In the genomic region with DNA sequence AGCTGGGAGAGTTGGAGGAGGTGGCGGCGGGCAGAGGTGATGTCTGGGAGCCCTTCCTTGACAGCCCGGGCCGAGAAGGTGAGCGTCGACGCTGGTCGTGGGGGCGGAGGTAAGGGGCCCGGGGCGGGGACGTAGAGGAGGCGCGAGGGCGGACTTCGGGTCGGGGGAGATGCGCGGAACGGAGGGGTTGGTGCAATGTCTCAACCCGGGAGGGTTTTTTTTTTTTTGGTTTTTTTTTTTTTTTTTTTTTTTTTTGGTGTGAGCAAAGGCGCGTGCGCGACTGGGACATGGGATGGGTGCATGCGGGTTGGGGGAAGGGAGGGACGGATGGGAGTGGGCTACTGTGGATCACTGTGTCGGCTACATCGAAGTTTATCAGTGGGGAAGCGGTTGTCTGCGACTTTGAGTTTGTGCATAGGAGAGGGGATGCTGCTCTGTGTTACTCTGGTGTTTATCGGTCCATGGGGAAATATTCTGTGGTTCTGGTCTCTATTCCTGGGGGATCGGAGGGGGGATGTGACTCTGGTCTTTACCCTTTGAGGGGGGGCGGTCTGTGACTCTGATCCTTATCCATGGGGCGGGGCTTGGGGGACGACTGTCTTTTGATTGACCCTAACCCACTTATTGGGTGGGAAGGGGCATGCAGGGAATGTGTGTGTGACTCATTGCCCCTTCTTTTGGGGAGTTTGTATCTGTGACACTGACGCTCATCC, we compare ENCODE assay signal across 8 cellular contexts. TPM values are rescaled to one million over a fixed set of nuclear protein-coding genes. Genes with fewer than 3 reads are reported as not detected.
DNase-seq lines count a peak whose midpoint lies in the region; ATAC-seq lines count a peak whose summit lies in the region.

No MANE protein-coding gene starts in this region.

- H3K9me3 Mint-ChIP-seq in activated T-helper 17 cell treated with anti-CD3 and anti-CD28 coated beads, Interleukin-2, amount 50 U/mL, for 72 hours, result no peaks in the 10 kb centered on the region

- DNase-seq in AG08396 (ENCODE audit: low spot score) (peak; percentile 46), Right ventricle myocardium superior (no peak), sciatic nerve (ENCODE audit: low spot score) (peak; percentile 52), T-helper 9 cell (no peak), NCI-H1930 (lab: John Stamatoyannopoulos, UW) (no peak)

- peaks cover 83% of the 10 kb centered on the region for H3K36me3 Mint-ChIP-seq in activated T-helper 17 cell treated with anti-CD3 and anti-CD28 coated beads, Interleukin-2, amount 50 U/mL, for 72 hours (ENCODE audit: low read depth)

- no peaks in the 10 kb centered on the region for H3K27me3 Mint-ChIP-seq in activated T-helper 17 cell treated with anti-CD3 and anti-CD28 coated beads, Interleukin-2, amount 50 U/mL, for 72 hours

- peak; percentile 25 for ATAC-seq in GM18907 (IDR thresholded peaks at IDR 0.05; ENCODE audit: unreplicated experiment)
- peak; percentile 10 for ATAC-seq in HG03342 (IDR thresholded peaks at IDR 0.05; ENCODE audit: unreplicated experiment)
- no peak for ATAC-seq in activated T-helper 17 cell treated with anti-CD3 and anti-CD28 coated beads, Interleukin-2, amount 50 U/mL, for 72 hours (replicated peaks)
- ATAC-seq in Right ventricle myocardium superior (ENCODE audit: poor library complexity), result peak; percentile 30
- ATAC-seq in sciatic nerve, result peak; percentile 32

- H3K4me3 Mint-ChIP-seq in activated T-helper 17 cell treated with anti-CD3 and anti-CD28 coated beads, Interleukin-2, amount 50 U/mL, for 72 hours, result peak overlapping the region; percentile 99

- peaks cover 9% of the 10 kb centered on the region for H3K4me1 Mint-ChIP-seq in activated T-helper 17 cell treated with anti-CD3 and anti-CD28 coated beads, Interleukin-2, amount 50 U/mL, for 72 hours

- intact Hi-C loops in Right ventricle myocardium superior (cut with DNase I) (no loop called here), sciatic nerve (cut with DNase I) (no loop called here)

- peak overlapping the region; percentile 100 for H3K27ac Mint-ChIP-seq in activated T-helper 17 cell treated with anti-CD3 and anti-CD28 coated beads, Interleukin-2, amount 50 U/mL, for 72 hours

RNA-seq across cellular contexts. Expression of gene RBM10, which starts 0.5 kb away (rescaled TPM):
- total RNA-seq in activated T-helper 17 cell treated with anti-CD3 and anti-CD28 coated beads, Interleukin-2, amount 50 U/mL, for 72 hours, result 10 to 100 TPM; 54.3 to 57.9 TPM
- total RNA-seq in Right ventricle myocardium superior (27.4 TPM), sciatic nerve (27.4 TPM)

RNA-seq across cellular contexts. Expression of gene NDUFB11, which starts 1.1 kb away (rescaled TPM):
- total RNA-seq in activated T-helper 17 cell treated with anti-CD3 and anti-CD28 coated beads, Interleukin-2, amount 50 U/mL, for 72 hours, result 10 to 100 TPM; 72.3 to 94.4 TPM
- total RNA-seq in Right ventricle myocardium superior (196 TPM), sciatic nerve (29.5 TPM)

RNA-seq across cellular contexts. Expression of gene UBA1, which starts 48.1 kb away (rescaled TPM):
- total RNA-seq in activated T-helper 17 cell treated with anti-CD3 and anti-CD28 coated beads, Interleukin-2, amount 50 U/mL, for 72 hours, result 100 to 1,000 TPM; 227 to 255 TPM
- total RNA-seq in Right ventricle myocardium superior (89.8 TPM), sciatic nerve (165 TPM)

Comparison
In these comparisons a context has a peak if more than half of its experiments do, and no peak if none do; other contexts are left out.
1. DNase-seq: peak in AG08396 (single experiment) and sciatic nerve (single experiment); none in Right ventricle myocardium superior (single experiment), T-helper 9 cell (single experiment) and NCI-H1930 (0 of 2).